Comparison of ENCODE assay signal across 29 cellular contexts in the genomic region with DNA sequence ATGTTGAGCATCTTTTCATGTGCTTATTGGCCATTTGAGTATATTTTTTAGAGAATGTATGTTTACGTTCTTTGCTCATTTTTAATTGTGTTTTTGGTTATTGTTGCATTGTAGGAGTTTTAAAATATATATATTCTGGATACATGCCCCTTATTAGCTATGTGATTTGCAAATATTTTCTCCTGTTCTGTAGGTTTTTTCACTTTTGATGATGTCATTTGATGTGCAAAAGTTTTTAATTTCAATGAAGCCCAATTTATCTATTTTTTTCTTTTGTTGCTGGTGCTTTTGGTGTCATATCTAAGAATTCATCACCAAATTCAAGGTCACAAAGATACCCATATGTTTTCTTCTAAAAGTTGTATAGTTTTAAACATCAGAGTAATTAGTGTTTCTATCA.
"Had no signal": no experiment of that assay in that cellular context is flagged by ENCODE, and none has a peak within 500 bp of the region (broad histone marks: within the 10 kb centered on the region; RNA-seq: fewer than 3 reads in every experiment).

No MANE protein-coding gene starts in this region.

- H3K27me3 ChIP-seq: neutrophil, sigmoid colon, spleen, suprapubic skin, testis, tibial artery, transverse colon, upper lobe of right lung had no signal

- H3K27ac ChIP-seq: neutrophil, parathyroid adenoma, psoas muscle, sigmoid colon, spleen, suprapubic skin, testis, tibial artery, transverse colon, upper lobe of right lung, uterus had no signal

- H3K79me2 ChIP-seq: parathyroid adenoma had no signal

- ATAC-seq: naive thymus-derived CD8-positive, alpha-beta T cell; natural killer cell treated with Interleukin-12 subunit alpha and Interleukin-12 subunit beta and Interleukin-15 and Interleukin-18, amount 100 ng/mL, for 72 hours; psoas muscle; right cardiac atrium; stimulated activated memory B cell treated with anti-CD40 and anti-IgM and Interleukin-4, amounts not matched to agents 10 μg/mL and 1 μg/mL and 100 μg/mL, for 72 hours; stimulated activated naive CD8-positive, alpha-beta T cell treated with anti-CD3 and anti-CD28 coated beads, Interleukin-15, amount 100 ng/mL, for 72 hours; stimulated activated naive CD8-positive, alpha-beta T cell treated with anti-CD3 and anti-CD28 coated beads, Interleukin-15, Interleukin-2, amounts not matched to agents 100 U/mL and 50 U/mL, for 24 hours; upper lobe of right lung had no signal

- H3K9ac ChIP-seq: parathyroid adenoma had no signal

- H3K4me3 ChIP-seq: psoas muscle, sigmoid colon, smooth muscle cell, spleen, suprapubic skin, testis, tibial artery, transverse colon, upper lobe of right lung, uterus had no signal

- H2AFZ ChIP-seq: parathyroid adenoma had no signal

- H3K36me3 ChIP-seq: neutrophil, sigmoid colon, tibial artery, transverse colon, upper lobe of right lung, uterus had no signal

- DNase-seq: naive B cell; naive thymus-derived CD8-positive, alpha-beta T cell; nephron progenitor cell; nucleus accumbens; posterior cingulate gyrus; psoas muscle; right cardiac atrium; sigmoid colon; spleen; stimulated activated CD4-positive, alpha-beta T cell treated with anti-CD3 and anti-CD28 coated beads, Interleukin-12 subunit alpha, Interleukin-12 subunit beta, amount 100 ng/mL, for 4 hours; stimulated activated CD4-positive, alpha-beta T cell treated with anti-CD3 and anti-CD28 coated beads, Interleukin-1b, Interleukin-23, amount 100 ng/mL, for 48 hours; stimulated activated CD4-positive, alpha-beta T cell treated with anti-CD3 and anti-CD28 coated beads, Interleukin-4, amount 100 ng/mL, for 1 hour; stimulated activated CD4-positive, alpha-beta T cell treated with anti-CD3 and anti-CD28 coated beads, Interleukin-4, amount 100 ng/mL, for 4 hours; stimulated activated CD8-positive, alpha-beta memory T cell treated with anti-CD3 and anti-CD28 coated beads, Interleukin-4, amount 100 ng/mL, for 48 hours; stimulated activated naive CD4-positive, alpha-beta T cell; stimulated activated naive CD8-positive, alpha-beta T cell treated with anti-CD3 and anti-CD28 coated beads, Interleukin-15, amount 100 ng/mL, for 72 hours; stimulated activated naive CD8-positive, alpha-beta T cell treated with anti-CD3 and anti-CD28 coated beads, Interleukin-15, Interleukin-2, amounts not matched to agents 100 U/mL and 50 U/mL, for 24 hours; substantia nigra; testis; tibial artery; transverse colon; upper lobe of right lung; uterus had no signal

- H3K9me3 ChIP-seq: neutrophil, psoas muscle, sigmoid colon, spleen, suprapubic skin, testis, tibial artery, transverse colon, upper lobe of right lung, uterus had no signal

- H3K4me2 ChIP-seq: smooth muscle cell had no signal

- H3K4me1 ChIP-seq: parathyroid adenoma, sigmoid colon, suprapubic skin, testis, transverse colon, upper lobe of right lung, uterus had no signal
